7 cellular contexts compared by ENCODE assay signal in genomic region chr2:69554981-69555380, GRCh38.
DNase-seq lines count a peak whose midpoint lies in the region; ATAC-seq and TF ChIP-seq lines count a peak whose summit lies in the region.

No MANE protein-coding gene starts in this region.

- peaks cover 3 to 4% of the 10 kb centered on the region in 2 donors for H3K27me3 Mint-ChIP-seq in stimulated activated naive B cell treated with anti-CD40 and anti-IgM and Interleukin-4, amounts not matched to agents 10 μg/mL and 1 μg/mL and 100 μg/mL, for 72 hours
- no peaks in the 10 kb centered on the region for H3K27me3 Mint-ChIP-seq in progenitor cell of endocrine pancreas

- peak overlapping the region; percentile 10 for H3K9ac ChIP-seq in Loucy (ENCODE audit: low read depth, low read length, poor library complexity, severe bottlenecking)

- peak overlapping the region; percentile 11 for H3K4me3 ChIP-seq in Loucy (ENCODE audit: low read length, poor library complexity, severe bottlenecking)
- H3K4me3 ChIP-seq in esophagus (ENCODE audit: low read depth in 1 of 2, low read length in 2 of 2), result no peak overlapping the region

- H3F3A ChIP-seq in Loucy (ENCODE audit: low read depth), result 0 out of 2 replicates have a peak, but pooled peaks cover 4% of the 10 kb centered on the region

- peaks cover 3 to 4% of the 10 kb centered on the region in 2 donors for H3K36me3 Mint-ChIP-seq in stimulated activated naive B cell treated with anti-CD40 and anti-IgM and Interleukin-4, amounts not matched to agents 10 μg/mL and 1 μg/mL and 100 μg/mL, for 72 hours
- H3K36me3 Mint-ChIP-seq in progenitor cell of endocrine pancreas (ENCODE audit: insufficient read depth), result peaks cover 3% of the 10 kb centered on the region

- ATAC-seq in GM19035 (IDR thresholded peaks at IDR 0.05; ENCODE audit: unreplicated experiment), result peak; percentile 51
- ATAC-seq in stimulated activated naive B cell treated with anti-CD40 and anti-IgM and Interleukin-4, amounts not matched to agents 10 μg/mL and 1 μg/mL and 100 μg/mL, for 72 hours (replicated peaks), result peak; percentile 55 to 73
- ATAC-seq in GM21526 (IDR thresholded peaks at IDR 0.05; ENCODE audit: low FRiP score, unreplicated experiment), result no peak

- TF ChIP-seq CTCF in Loucy (conservative IDR thresholded peaks at IDR 0.05; ENCODE audit: low read length) (no peak), progenitor cell of endocrine pancreas (IDR thresholded peaks at IDR 0.05; ENCODE audit: unreplicated experiment) (no peak)

- H2AFZ ChIP-seq in Loucy (ENCODE audit: low read length), result no peak overlapping the region

- no peaks in the 10 kb centered on the region for H4K20me1 ChIP-seq in Loucy (ENCODE audit: insufficient read depth, low read length, poor library complexity, severe bottlenecking)

- peak overlapping the region; percentile 35 to 74 for H3K27ac ChIP-seq in esophagus (ENCODE audit: low read depth in 2 of 2, low read length in 1 of 2)

- H3K4me1 ChIP-seq in Loucy (ENCODE audit: insufficient read depth, low read length, poor library complexity, severe bottlenecking), result peaks cover 15% of the 10 kb centered on the region
- peaks cover 0 to 4% of the 10 kb centered on the region in 2 donors for H3K4me1 ChIP-seq in esophagus (ENCODE audit: control insufficient read depth in 2 of 2, insufficient read depth in 2 of 2, low read length in 1 of 2)

- no peaks in the 10 kb centered on the region for H3K9me2 ChIP-seq in Loucy (replicated peaks; ENCODE audit: low read depth, low read length)

- peaks cover 39% of the 10 kb centered on the region; the same call in 1 of the 2 replicates for H3K36me3 ChIP-seq in Loucy (ENCODE audit: insufficient read depth, low read length)
- no peaks in the 10 kb centered on the region for H3K36me3 ChIP-seq in esophagus (ENCODE audit: control insufficient read depth in 2 of 2, insufficient read depth in 2 of 2, low read length in 1 of 2)

- DNase-seq in stimulated activated naive B cell treated with anti-CD40 and anti-IgM and Interleukin-4, amounts not matched to agents 10 μg/mL and 1 μg/mL and 100 μg/mL, for 72 hours, result no peak
- DNase-seq in progenitor cell of endocrine pancreas (ENCODE audit: low spot score, unreplicated experiment) (no peak), iPS-NIHi7 (ENCODE audit: extremely low spot score) (no peak)

- peaks cover 4 to 12% of the 10 kb centered on the region in 2 donors for H3K4me1 Mint-ChIP-seq in stimulated activated naive B cell treated with anti-CD40 and anti-IgM and Interleukin-4, amounts not matched to agents 10 μg/mL and 1 μg/mL and 100 μg/mL, for 72 hours
- H3K4me1 Mint-ChIP-seq in progenitor cell of endocrine pancreas (ENCODE audit: low read depth), result peaks cover 4% of the 10 kb centered on the region

- H3K4me3 Mint-ChIP-seq in stimulated activated naive B cell treated with anti-CD40 and anti-IgM and Interleukin-4, amounts not matched to agents 10 μg/mL and 1 μg/mL and 100 μg/mL, for 72 hours, result no peak overlapping the region
- no peak overlapping the region for H3K4me3 Mint-ChIP-seq in progenitor cell of endocrine pancreas (ENCODE audit: low read depth)

- peaks cover 74% of the 10 kb centered on the region for H3K79me2 ChIP-seq in Loucy (ENCODE audit: insufficient read depth, low read length)

- peaks cover 0 to 3% of the 10 kb centered on the region in 2 donors for H3K9me3 Mint-ChIP-seq in stimulated activated naive B cell treated with anti-CD40 and anti-IgM and Interleukin-4, amounts not matched to agents 10 μg/mL and 1 μg/mL and 100 μg/mL, for 72 hours
- H3K9me3 Mint-ChIP-seq in progenitor cell of endocrine pancreas (ENCODE audit: low read depth), result no peaks in the 10 kb centered on the region

- H3K27me3 ChIP-seq in Loucy (ENCODE audit: insufficient read depth, low read length, poor library complexity, severe bottlenecking) (no peaks in the 10 kb centered on the region), esophagus (ENCODE audit: control insufficient read depth in 1 of 2, insufficient read depth in 2 of 2, low read length in 2 of 2) (no peaks in the 10 kb centered on the region)

- H3K9me3 ChIP-seq in Loucy (ENCODE audit: insufficient read depth, low read depth, low read length) (no peaks in the 10 kb centered on the region), esophagus (ENCODE audit: control insufficient read depth in 2 of 2, insufficient read depth in 1 of 2, low read depth in 1 of 2, low read length in 1 of 2) (no peaks in the 10 kb centered on the region)

- H3K4me2 ChIP-seq in Loucy (ENCODE audit: low read depth, low read length, poor library complexity, severe bottlenecking), result peak overlapping the region; percentile 47

- 23 to 50% methylated on average over 3 of the region's 3 CpGs for WGBS in esophagus, 2 donors

- H3K27ac Mint-ChIP-seq in stimulated activated naive B cell treated with anti-CD40 and anti-IgM and Interleukin-4, amounts not matched to agents 10 μg/mL and 1 μg/mL and 100 μg/mL, for 72 hours, result no peak overlapping the region
- H3K27ac Mint-ChIP-seq in progenitor cell of endocrine pancreas, result no peak overlapping the region
